In the genomic region with DNA sequence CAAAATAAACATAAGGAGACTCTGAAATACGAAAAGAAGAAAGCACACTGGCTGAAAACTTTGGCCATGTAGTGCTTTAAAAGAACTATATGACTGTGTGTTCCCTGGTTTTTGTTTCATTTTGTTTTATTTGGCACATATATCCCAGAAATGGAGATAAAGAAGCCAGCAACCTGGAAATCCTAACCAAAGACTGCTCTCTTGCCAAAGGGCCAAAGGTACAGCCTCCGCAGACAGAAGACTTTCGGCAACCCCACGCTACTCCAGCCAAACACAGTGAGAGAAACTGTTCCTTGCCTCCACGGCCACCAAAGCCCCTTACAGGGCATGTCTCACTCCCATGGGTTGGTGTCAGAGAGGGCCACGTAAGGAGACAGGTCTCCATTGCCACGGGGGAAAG, we compare ENCODE assay signal across 25 cellular contexts.
"Had no signal": no experiment of that assay in that cellular context is flagged by ENCODE, and none has a peak within 500 bp of the region (broad histone marks: within the 10 kb centered on the region; RNA-seq: fewer than 3 reads in every experiment).

No MANE protein-coding gene starts in this region.

- H3K4me1 ChIP-seq: left ventricle myocardium inferior, lower lobe of right lung, right atrium auricular region, suprapubic skin, tibial artery, uterus had no signal

- H3K9me3 Mint-ChIP-seq: nephron, neural crest cell, type B pancreatic cell had no signal

- H3K27me3 Mint-ChIP-seq: naive thymus-derived CD8-positive, alpha-beta T cell; progenitor cell of endocrine pancreas; stimulated activated naive CD8-positive, alpha-beta T cell treated with anti-CD3 and anti-CD28 coated beads, Interleukin-15, Interleukin-2, amounts not matched to agents 100 ng/mL and 50 ng/mL, for 24 hours; type B pancreatic cell had no signal

- H3K4me1 Mint-ChIP-seq: naive thymus-derived CD8-positive, alpha-beta T cell; stimulated activated effector memory CD8-positive, alpha-beta T cell treated with anti-CD3 and anti-CD28 coated beads, Interleukin-12 subunit alpha, Interleukin-12 subunit beta, amount 100 ng/mL, for 72 hours had no signal

- H3K27me3 ChIP-seq: neutrophil, right atrium auricular region, suprapubic skin, tibial artery, uterus had no signal

- H3K36me3 Mint-ChIP-seq: naive thymus-derived CD8-positive, alpha-beta T cell; stimulated activated effector memory CD8-positive, alpha-beta T cell treated with anti-CD3 and anti-CD28 coated beads, Interleukin-12 subunit alpha, Interleukin-12 subunit beta, amount 100 ng/mL, for 72 hours; type B pancreatic cell had no signal

- H3K9me3 ChIP-seq: left ventricle myocardium inferior, lower lobe of right lung, neutrophil, right atrium auricular region, suprapubic skin, thoracic aorta, tibial artery, uterus had no signal

- DNase-seq: hippocampal formation; kidney; left colon; left ventricle myocardium inferior; lower lobe of right lung; mammary epithelial cell; mesenchymal stem cell; naive thymus-derived CD8-positive, alpha-beta T cell; occipital lobe; stimulated activated CD4-positive, alpha-beta T cell treated with anti-CD3 and anti-CD28 coated beads, Interleukin-4, amount 100 ng/mL, for 24 hours; stimulated activated naive CD4-positive, alpha-beta T cell; tibial artery; uterus had no signal

- H3K27ac Mint-ChIP-seq: naive thymus-derived CD8-positive, alpha-beta T cell; nephron; progenitor cell of endocrine pancreas; stimulated activated effector memory CD8-positive, alpha-beta T cell treated with anti-CD3 and anti-CD28 coated beads, Interleukin-12 subunit alpha, Interleukin-12 subunit beta, amount 100 ng/mL, for 72 hours; stimulated activated naive CD8-positive, alpha-beta T cell treated with anti-CD3 and anti-CD28 coated beads, Interleukin-15, Interleukin-2, amounts not matched to agents 100 ng/mL and 50 ng/mL, for 24 hours; type B pancreatic cell had no signal

- H3K36me3 ChIP-seq: left ventricle myocardium inferior, lower lobe of right lung, neutrophil, right atrium auricular region, suprapubic skin, thoracic aorta, tibial artery, uterus had no signal

- H3K27ac ChIP-seq: left ventricle myocardium inferior, lower lobe of right lung, neutrophil, right atrium auricular region, skin epidermis, suprapubic skin, thoracic aorta, tibial artery, uterus had no signal

- H3K4me3 Mint-ChIP-seq: naive thymus-derived CD8-positive, alpha-beta T cell; nephron; neural crest cell; stimulated activated effector memory CD8-positive, alpha-beta T cell treated with anti-CD3 and anti-CD28 coated beads, Interleukin-12 subunit alpha, Interleukin-12 subunit beta, amount 100 ng/mL, for 72 hours; stimulated activated naive CD8-positive, alpha-beta T cell treated with anti-CD3 and anti-CD28 coated beads, Interleukin-15, Interleukin-2, amounts not matched to agents 100 ng/mL and 50 ng/mL, for 24 hours; type B pancreatic cell had no signal

- H3K4me3 ChIP-seq: left ventricle myocardium inferior, lower lobe of right lung, right atrium auricular region, skin epidermis, suprapubic skin, thoracic aorta, tibial artery, uterus had no signal

- ATAC-seq: left colon; lower lobe of right lung; naive thymus-derived CD8-positive, alpha-beta T cell; sciatic nerve; stimulated activated effector memory CD8-positive, alpha-beta T cell treated with anti-CD3 and anti-CD28 coated beads, Interleukin-12 subunit alpha, Interleukin-12 subunit beta, amount 100 ng/mL, for 72 hours had no signal
